Comparison of ENCODE assay signal across 13 cellular contexts in genomic region chr6:135012764-135013163, GRCh38. TPM values are rescaled to one million over a fixed set of nuclear protein-coding genes. Genes with fewer than 3 reads are reported as not detected.
DNase-seq lines count a peak whose midpoint lies in the region; ATAC-seq, FAIRE-seq and TF ChIP-seq lines count a peak whose summit lies in the region.
"Had no signal": no experiment of that assay in that cellular context is flagged by ENCODE, and none has a peak within 500 bp of the region (broad histone marks: within the 10 kb centered on the region; RNA-seq: fewer than 3 reads in every experiment).

No MANE protein-coding gene starts in this region.

- H3K27ac ChIP-seq in CD4-positive, CD25-positive, alpha-beta regulatory T cell (ENCODE audit: insufficient read depth, low read length, poor library complexity, severe bottlenecking), result peak overlapping the region; percentile 83
- H3K27ac ChIP-seq in heart left ventricle, result peak overlapping the region in 1 of 12 donors; percentile 54
- H3K27ac ChIP-seq: body of pancreas, tibial nerve had no signal

- H3K27me3 Mint-ChIP-seq in CD4-positive, CD25-positive, alpha-beta regulatory T cell, result no peaks in the 10 kb centered on the region
- H3K27me3 Mint-ChIP-seq in activated naive CD8-positive, alpha-beta T cell treated with anti-CD3 and anti-CD28 coated beads for 36 hours, result no peaks in the 10 kb centered on the region

- no peaks in the 10 kb centered on the region for H3K27me3 ChIP-seq in CD4-positive, CD25-positive, alpha-beta regulatory T cell (ENCODE audit: control insufficient read depth, insufficient read depth, low read length)
- no peaks in the 10 kb centered on the region for H3K27me3 ChIP-seq in heart left ventricle
- H3K27me3 ChIP-seq: body of pancreas, tibial nerve had no signal

- peaks cover 2% of the 10 kb centered on the region for H3K36me3 ChIP-seq in CD4-positive, CD25-positive, alpha-beta regulatory T cell (ENCODE audit: control insufficient read depth, insufficient read depth, low read length)
- peaks cover 0 to 11% (median 0%) of the 10 kb centered on the region in 9 donors for H3K36me3 ChIP-seq in heart left ventricle

- intact Hi-C loops in heart left ventricle (cut with DNase I), result no loop called here

- no peaks in the 10 kb centered on the region for H3K9me3 Mint-ChIP-seq in CD4-positive, CD25-positive, alpha-beta regulatory T cell
- peaks cover 1% of the 10 kb centered on the region for H3K9me3 Mint-ChIP-seq in activated naive CD8-positive, alpha-beta T cell treated with anti-CD3 and anti-CD28 coated beads for 36 hours

- TF ChIP-seq POLR2A in GM12892 (IDR thresholded peaks at IDR 0.05; ENCODE audit: low read depth, low read length) (no peak), heart left ventricle (IDR thresholded peaks at IDR 0.05) (no peak)

- peaks cover 58% of the 10 kb centered on the region for H3K4me1 ChIP-seq in CD4-positive, CD25-positive, alpha-beta regulatory T cell (ENCODE audit: control insufficient read depth, insufficient read depth, low read length, poor library complexity, severe bottlenecking)
- peaks cover 0 to 6% (median 0%) of the 10 kb centered on the region in 12 donors for H3K4me1 ChIP-seq in heart left ventricle
- H3K4me1 ChIP-seq: body of pancreas, tibial nerve had no signal

- no peak for TF ChIP-seq CTCF in heart left ventricle (IDR thresholded peaks at IDR 0.05)

- H3K36me3 Mint-ChIP-seq in CD4-positive, CD25-positive, alpha-beta regulatory T cell, result peaks cover 7% of the 10 kb centered on the region
- peaks cover 49% of the 10 kb centered on the region for H3K36me3 Mint-ChIP-seq in activated naive CD8-positive, alpha-beta T cell treated with anti-CD3 and anti-CD28 coated beads for 36 hours

- peak overlapping the region; percentile 83 for H3K4me3 ChIP-seq in CD4-positive, CD25-positive, alpha-beta regulatory T cell (ENCODE audit: low read depth, low read length)
- H3K4me3 ChIP-seq in heart left ventricle, result no peak overlapping the region
- H3K4me3 ChIP-seq: body of pancreas, tibial nerve had no signal

- peaks cover 34 to 59% (median 55%) of the 10 kb centered on the region in 4 donors for H3K4me1 Mint-ChIP-seq in CD4-positive, CD25-positive, alpha-beta regulatory T cell
- peaks cover 69% of the 10 kb centered on the region for H3K4me1 Mint-ChIP-seq in activated naive CD8-positive, alpha-beta T cell treated with anti-CD3 and anti-CD28 coated beads for 36 hours

- peak overlapping the region; percentile 81 to 88 (median 87) for H3K27ac Mint-ChIP-seq in CD4-positive, CD25-positive, alpha-beta regulatory T cell
- H3K27ac Mint-ChIP-seq in activated naive CD8-positive, alpha-beta T cell treated with anti-CD3 and anti-CD28 coated beads for 36 hours, result peak overlapping the region; percentile 82

- H3K9me3 ChIP-seq in CD4-positive, CD25-positive, alpha-beta regulatory T cell (ENCODE audit: control insufficient read depth in 2 of 2, low read length in 2 of 2), result no peaks in the 10 kb centered on the region
- no peaks in the 10 kb centered on the region for H3K9me3 ChIP-seq in heart left ventricle
- H3K9me3 ChIP-seq: body of pancreas, tibial nerve had no signal

- no peak for DNase-seq in CD4-positive, CD25-positive, alpha-beta regulatory T cell
- DNase-seq in GM12892 (ENCODE audit: insufficient read length), result no peak
- no peak for DNase-seq in activated naive CD8-positive, alpha-beta T cell treated with anti-CD3 and anti-CD28 coated beads for 36 hours
- peak; percentile 9 for DNase-seq in glomerular visceral epithelial cell (ENCODE audit: extremely low spot score)
- no peak for DNase-seq in NCI-H2029 treated with DMSO at 0.1 percent for 48 hours (lab: John Stamatoyannopoulos, UW)
- no peak for DNase-seq in T1000 (lab: John Stamatoyannopoulos, UW)
- DNase-seq in heart left ventricle, result no peak
- no peak for DNase-seq in middle frontal gyrus (ENCODE audit: extremely low spot score, low spot score)
- DNase-seq: body of pancreas, midbrain, NCI-H2081 had no signal

- peak overlapping the region in 3 of 4 donors; percentile 37 to 79 (median 61) for H3K4me3 Mint-ChIP-seq in CD4-positive, CD25-positive, alpha-beta regulatory T cell
- no peak overlapping the region for H3K4me3 Mint-ChIP-seq in activated naive CD8-positive, alpha-beta T cell treated with anti-CD3 and anti-CD28 coated beads for 36 hours

- no peak for ATAC-seq in CD4-positive, CD25-positive, alpha-beta regulatory T cell (ENCODE audit: low read depth in 2 of 2)
- no peak for ATAC-seq in heart left ventricle
- ATAC-seq: body of pancreas, HepG2 had no signal

- FAIRE-seq in GM12892 (lab: Jason Lieb, UNC), result peak; percentile 79
- FAIRE-seq: HepG2 had no signal

RNA-seq across cellular contexts. Expression of gene HBS1L, which starts 41.9 kb away (rescaled TPM):
- total RNA-seq in CD4-positive, CD25-positive, alpha-beta regulatory T cell, result 109 TPM
- polyA plus RNA-seq in CD4-positive, CD25-positive, alpha-beta regulatory T cell, result 10 to 100 TPM; 49.4 to 66.8 (median 61.8) TPM
- polyA plus RNA-seq in GM12892 (2012; ENCODE audit: missing spikeins), result 90.0 TPM
- total RNA-seq in activated naive CD8-positive, alpha-beta T cell treated with anti-CD3 and anti-CD28 coated beads for 36 hours, result 100 to 1,000 TPM; 147 to 151 TPM
- 100 to 1,000 TPM in 1 of 9 donors, 10 to 100 TPM in 8; 40.0 to 101 (median 83.5) TPM for total RNA-seq in heart left ventricle
- polyA plus RNA-seq in heart left ventricle, result 10 to 100 TPM; 23.6 to 71.3 TPM
